In genomic region chr20:47252879-47253307, GRCh38 we compare ENCODE assay signal across 18 cellular contexts.
DNase-seq lines count a peak whose midpoint lies in the region; ATAC-seq and TF ChIP-seq lines count a peak whose summit lies in the region.
"Had no signal": no experiment of that assay in that cellular context is flagged by ENCODE, and none has a peak within 500 bp of the region (broad histone marks: within the 10 kb centered on the region; RNA-seq: fewer than 3 reads in every experiment).

No MANE protein-coding gene starts in this region.

- no peaks in the 10 kb centered on the region for H3K27me3 Mint-ChIP-seq in CD4-positive, CD25-positive, alpha-beta regulatory T cell
- H3K27me3 Mint-ChIP-seq in mesothelial cell of epicardium (ENCODE audit: low read depth): no peaks in the 10 kb centered on the region
- H3K27me3 Mint-ChIP-seq: naive B cell had no signal

- H3K14ac ChIP-seq in IMR-90 (replicated peaks; ENCODE audit: low read depth, low read length): no peak overlapping the region

- ATAC-seq in CD4-positive, CD25-positive, alpha-beta regulatory T cell (ENCODE audit: low read depth in 2 of 2): no peak
- ATAC-seq in IMR-90 (ENCODE audit: low read depth): no peak
- no peak for ATAC-seq in GM21619 (IDR thresholded peaks at IDR 0.05; ENCODE audit: unreplicated experiment)
- no peak for ATAC-seq in HG03280 (IDR thresholded peaks at IDR 0.05; ENCODE audit: unreplicated experiment)
- ATAC-seq: activated T-cell treated with anti-CD3 and anti-CD28 coated beads, Interleukin-2, amount 50 U/mL, for 4 hours had no signal

- POLR2A ChIA-PET in IMR-90 (lab: Charles Lee; ENCODE audit: unreplicated experiment): no interaction called here

- peaks cover 5% of the 10 kb centered on the region; the same call in 1 of the 2 replicates for H4K20me1 ChIP-seq in IMR-90 (ENCODE audit: insufficient read depth, low read length)

- peaks cover 50 to 65% of the 10 kb centered on the region in 2 experiments for H3K79me1 ChIP-seq in IMR-90 (ENCODE audit: low read depth in 1 of 2, low read length in 2 of 2)

- peaks cover 53% of the 10 kb centered on the region for H3K36me3 ChIP-seq in CD4-positive, CD25-positive, alpha-beta regulatory T cell (ENCODE audit: control insufficient read depth, insufficient read depth, low read length)
- H3K36me3 ChIP-seq in IMR-90 (ENCODE audit: control insufficient read depth, insufficient read depth, low read length): peaks cover 13% of the 10 kb centered on the region
- no peaks in the 10 kb centered on the region for H3K36me3 ChIP-seq in colonic mucosa
- H3K36me3 ChIP-seq: ovary had no signal

- no peak overlapping the region for H3K4me2 ChIP-seq in IMR-90 (ENCODE audit: low read depth, low read length)

- H3K9me1 ChIP-seq in IMR-90 (ENCODE audit: insufficient read depth, low read length): peaks cover 13% of the 10 kb centered on the region

- H2AK5ac ChIP-seq in IMR-90 (ENCODE audit: low read depth, low read length): peak overlapping the region; percentile 43; the same call in 1 of the 2 replicates

- DNase-seq in CD4-positive, CD25-positive, alpha-beta regulatory T cell: no peak
- DNase-seq in IMR-90 (no peak), colonic mucosa (peak; percentile 44), mesothelial cell of epicardium (ENCODE audit: low spot score in 2 of 2, unreplicated experiment in 2 of 2) (no peak), islet precursor cell (no peak), T-helper 9 cell (no peak)
- DNase-seq: activated naive CD4-positive, alpha-beta T cell treated with anti-CD3 and anti-CD28 coated beads for 36 hours; activated T-cell treated with anti-CD3 and anti-CD28 coated beads, Interleukin-2, amount 50 U/mL, for 4 hours; mammary epithelial cell; naive B cell; NCI-H187; NCI-H345; ovary; stimulated activated CD4-positive, alpha-beta T cell treated with anti-CD3 and anti-CD28 coated beads, Interleukin-4, amount 100 ng/mL, for 1 hour; T-helper 2 cell had no signal

- no peak overlapping the region; a peak in 1 of 4 replicates for H4K8ac ChIP-seq in IMR-90 (ENCODE audit: low read depth in 2 of 2, low read length in 2 of 2)

- H3K36me3 Mint-ChIP-seq in CD4-positive, CD25-positive, alpha-beta regulatory T cell: peaks cover 33% of the 10 kb centered on the region
- H3K36me3 Mint-ChIP-seq in mesothelial cell of epicardium: peaks cover 34% of the 10 kb centered on the region

- H3K9me3 ChIP-seq in CD4-positive, CD25-positive, alpha-beta regulatory T cell (ENCODE audit: control insufficient read depth in 2 of 2, low read length in 2 of 2): no peaks in the 10 kb centered on the region
- H3K9me3 ChIP-seq in IMR-90 (ENCODE audit: control insufficient read depth, insufficient read depth, low read length) (no peaks in the 10 kb centered on the region), colonic mucosa (no peaks in the 10 kb centered on the region)
- H3K9me3 ChIP-seq: ovary, SJSA1 had no signal

- H3K4ac ChIP-seq in IMR-90 (ENCODE audit: low read depth, low read length): peak overlapping the region; percentile 27; the same call in 1 of the 2 replicates

- H3K27ac ChIP-seq in CD4-positive, CD25-positive, alpha-beta regulatory T cell (ENCODE audit: insufficient read depth, low read length, poor library complexity, severe bottlenecking): no peak overlapping the region
- peak overlapping the region; percentile 41; the same call in 1 of the 2 replicates for H3K27ac ChIP-seq in IMR-90 (ENCODE audit: insufficient read depth, low read length)
- peak overlapping the region; percentile 13 for H3K27ac ChIP-seq in colonic mucosa
- H3K27ac ChIP-seq: ovary, SJSA1 had no signal

- H3K27me3 ChIP-seq in CD4-positive, CD25-positive, alpha-beta regulatory T cell (ENCODE audit: control insufficient read depth, insufficient read depth, low read length): no peaks in the 10 kb centered on the region
- H3K27me3 ChIP-seq in IMR-90 (ENCODE audit: control insufficient read depth, insufficient read depth, low read length) (no peaks in the 10 kb centered on the region), colonic mucosa (no peaks in the 10 kb centered on the region)
- H3K27me3 ChIP-seq: ovary, SJSA1 had no signal

- WGBS in IMR-90 (ENCODE audit: extremely low coverage in 2 of 2, insufficient read length in 1 of 2), 2 experiments: 100% methylated on average over 2 of the region's 3 CpGs; no CpG with 5 or more reads in 1 of the 2 experiments

- no peak overlapping the region for H4K91ac ChIP-seq in IMR-90 (ENCODE audit: insufficient read depth, low read depth, low read length)

- H2BK15ac ChIP-seq in IMR-90 (ENCODE audit: low read depth, low read length): no peak overlapping the region

- H3K4me3 ChIP-seq in CD4-positive, CD25-positive, alpha-beta regulatory T cell (ENCODE audit: low read depth, low read length): no peak overlapping the region
- H3K4me3 ChIP-seq in IMR-90 (ENCODE audit: insufficient read depth, low read depth, low read length) (no peak overlapping the region), colonic mucosa (no peak overlapping the region)
- H3K4me3 ChIP-seq: ovary, SJSA1 had no signal

- no peak overlapping the region for H3K56ac ChIP-seq in IMR-90 (ENCODE audit: extremely low read depth, insufficient read depth, low read length)

- H3K27ac Mint-ChIP-seq in CD4-positive, CD25-positive, alpha-beta regulatory T cell: peak overlapping the region in 2 of 3 donors; percentile 15 to 36
- peak overlapping the region; percentile 53 for H3K27ac Mint-ChIP-seq in mesothelial cell of epicardium
- H3K27ac Mint-ChIP-seq: activated naive CD4-positive, alpha-beta T cell treated with anti-CD3 and anti-CD28 coated beads for 36 hours had no signal

- no peak overlapping the region for H3K18ac ChIP-seq in IMR-90 (ENCODE audit: low read depth, low read length)

- in situ Hi-C loops in IMR-90 (cut with MboI; ENCODE audit: low sequenced_read_pairs): no loop called here

- H3K9ac ChIP-seq in IMR-90 (ENCODE audit: low read depth, low read length): no peak overlapping the region
- no peak overlapping the region for H3K9ac ChIP-seq in colonic mucosa (ENCODE audit: low read depth in 2 of 2, low read length in 2 of 2)

- dilution Hi-C loops in IMR-90 (cut with HindIII; ENCODE audit: low sequenced_read_pairs, unreplicated experiment): loop anchor here (25.0 kb wide), 1 partner anchor 134 kb away; no protein-coding TSS in a partner anchor

- peak overlapping the region; percentile 53; the same call in 1 of the 2 replicates for H3K23ac ChIP-seq in IMR-90 (ENCODE audit: low read depth, low read length)

- no peaks in the 10 kb centered on the region for H3K4me1 ChIP-seq in CD4-positive, CD25-positive, alpha-beta regulatory T cell (ENCODE audit: control insufficient read depth, insufficient read depth, low read length, poor library complexity, severe bottlenecking)
- H3K4me1 ChIP-seq in IMR-90 (ENCODE audit: control insufficient read depth, insufficient read depth, low read length) (peaks cover 14% of the 10 kb centered on the region), colonic mucosa (no peaks in the 10 kb centered on the region)

- H4K5ac ChIP-seq in IMR-90 (ENCODE audit: low read depth, low read length): no peak overlapping the region; the same call in 1 of the 2 replicates

- H2BK5ac ChIP-seq in IMR-90 (ENCODE audit: low read depth, low read length, poor library complexity, severe bottlenecking): no peak overlapping the region

- H3K4me3 Mint-ChIP-seq in CD4-positive, CD25-positive, alpha-beta regulatory T cell: no peak overlapping the region
- H3K4me3 Mint-ChIP-seq in mesothelial cell of epicardium: no peak overlapping the region
- H3K4me3 Mint-ChIP-seq: activated naive CD4-positive, alpha-beta T cell treated with anti-CD3 and anti-CD28 coated beads for 36 hours; activated T-cell treated with anti-CD3 and anti-CD28 coated beads, Interleukin-2, amount 50 U/mL, for 4 hours; naive B cell had no signal

- TF ChIP-seq POLR2A in IMR-90 (IDR thresholded peaks at IDR 0.05; ENCODE audit: low read depth, low read length): no peak

- no peak overlapping the region; the same call in 1 of the 2 replicates for H2BK120ac ChIP-seq in IMR-90 (ENCODE audit: low read depth, low read length)

- CTCF ChIA-PET in IMR-90 (lab: Yijun Ruan, JAX): no interaction called here

- H3K9me3 Mint-ChIP-seq in CD4-positive, CD25-positive, alpha-beta regulatory T cell: no peaks in the 10 kb centered on the region
- no peaks in the 10 kb centered on the region for H3K9me3 Mint-ChIP-seq in mesothelial cell of epicardium
- H3K9me3 Mint-ChIP-seq: activated naive CD4-positive, alpha-beta T cell treated with anti-CD3 and anti-CD28 coated beads for 36 hours; activated T-cell treated with anti-CD3 and anti-CD28 coated beads, Interleukin-2, amount 50 U/mL, for 4 hours; naive B cell had no signal

- peaks cover 0 to 6% (median 5%) of the 10 kb centered on the region in 4 donors for H3K4me1 Mint-ChIP-seq in CD4-positive, CD25-positive, alpha-beta regulatory T cell
- H3K4me1 Mint-ChIP-seq in mesothelial cell of epicardium: no peaks in the 10 kb centered on the region

- TF ChIP-seq CTCF in IMR-90 (conservative IDR thresholded peaks at IDR 0.05; ENCODE audit: low read depth, low read length) (no peak), colonic mucosa (IDR thresholded peaks at IDR 0.05) (no peak), mesothelial cell of epicardium (IDR thresholded peaks at IDR 0.05; ENCODE audit: unreplicated experiment) (no peak)

- no TSS peak for BruUV-seq in IMR-90 (replicated peaks; lab: Mats Ljungman, UMichigan)

- no peak for TF ChIP-seq RAD21 in IMR-90 (IDR thresholded peaks at IDR 0.05; ENCODE audit: low read length)

- H2AK9ac ChIP-seq in IMR-90 (replicated peaks; ENCODE audit: low read depth, low read length, poor library complexity): no peak overlapping the region

- H2BK20ac ChIP-seq in IMR-90 (ENCODE audit: low read depth, low read length): no peak overlapping the region

- intact Hi-C loops in IMR-90 (cut with micrococcal nuclease): no loop called here
- intact Hi-C loops in colonic mucosa (cut with DNase I): no loop called here

- no peak overlapping the region for H2AFZ ChIP-seq in IMR-90 (replicated peaks; ENCODE audit: low read length, poor library complexity)

TF ChIP-seq in IMR-90, 13 proteins besides CTCF, POLR2A, EP300 and RAD21 (continues in another document):
- TF ChIP-seq USF2 (IDR thresholded peaks at IDR 0.05; ENCODE audit: low read depth, low read length): no peak
- no peak for TF ChIP-seq BHLHE40 (IDR thresholded peaks at IDR 0.05; ENCODE audit: low read depth, low read length)
- TF ChIP-seq CHD1 (IDR thresholded peaks at IDR 0.05; ENCODE audit: low read depth, low read length): no peak
- TF ChIP-seq CEBPB (IDR thresholded peaks at IDR 0.05; ENCODE audit: low read depth, low read length): no peak
- TF ChIP-seq MAZ (IDR thresholded peaks at IDR 0.05; ENCODE audit: borderline replicate concordance, low read depth, low read length): no peak
- TF ChIP-seq RFX5 (IDR thresholded peaks at IDR 0.05; ENCODE audit: low read depth, low read length): no peak
